ENCODE assay signal across 17 cellular contexts in the genomic region with DNA sequence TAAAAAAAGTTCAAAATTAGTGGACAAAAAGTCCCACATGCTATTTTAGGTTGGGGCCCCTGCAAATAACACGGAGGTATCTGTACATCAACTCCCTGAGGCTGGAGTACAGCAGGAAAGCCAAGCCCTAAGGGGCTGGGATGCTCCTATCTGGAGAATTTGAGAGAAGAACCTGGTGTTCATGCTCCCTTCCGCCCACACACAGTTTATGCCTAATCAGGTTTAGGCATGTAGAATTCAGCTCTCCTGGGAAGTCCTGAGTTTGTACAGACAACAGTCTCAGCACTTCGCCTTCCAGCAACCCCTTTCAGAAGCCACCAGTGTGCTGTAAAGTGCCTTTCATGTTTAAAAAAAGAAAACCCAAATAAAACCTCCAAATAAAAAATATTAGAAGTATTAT.
"Had no signal": no experiment of that assay in that cellular context is flagged by ENCODE, and none has a peak within 500 bp of the region (broad histone marks: within the 10 kb centered on the region; RNA-seq: fewer than 3 reads in every experiment).

No MANE protein-coding gene starts in this region.

- DNase-seq: activated CD4-positive, alpha-beta memory T cell treated with anti-CD3 and anti-CD28 coated beads for 36 hours; activated naive CD4-positive, alpha-beta T cell treated with anti-CD3 and anti-CD28 coated beads for 36 hours; body of pancreas; dorsolateral prefrontal cortex; gastrocnemius medialis; heart left ventricle; immature natural killer cell; left cardiac atrium; mesendoderm; naive thymus-derived CD4-positive, alpha-beta T cell; pancreas; right lobe of liver; stimulated activated CD4-positive, alpha-beta T cell treated with anti-CD3 and anti-CD28 coated beads, Interleukin-4, amount 100 ng/mL, for 4 hours; uterus had no signal

- ATAC-seq: body of pancreas; gastrocnemius medialis; naive thymus-derived CD4-positive, alpha-beta T cell; pancreas; right lobe of liver; stimulated activated memory B cell treated with anti-CD40 and anti-IgM and Interleukin-4, amounts not matched to agents 10 μg/mL and 1 μg/mL and 100 μg/mL, for 72 hours had no signal

- H3K4me3 ChIP-seq: body of pancreas, dorsolateral prefrontal cortex, gastrocnemius medialis, heart left ventricle, pancreas, right lobe of liver, uterus had no signal

- FAIRE-seq: colon, pancreas, TTC549 had no signal

- H3K36me3 ChIP-seq: gastrocnemius medialis, heart left ventricle, pancreas, right lobe of liver, uterus had no signal

- H3K27me3 ChIP-seq: body of pancreas, dorsolateral prefrontal cortex, gastrocnemius medialis, heart left ventricle, pancreas, right lobe of liver, uterus had no signal

- H3K9me3 ChIP-seq: body of pancreas, gastrocnemius medialis, heart left ventricle, pancreas, right lobe of liver, uterus had no signal

- H3K4me1 ChIP-seq: body of pancreas, gastrocnemius medialis, heart left ventricle, pancreas, right lobe of liver, uterus had no signal

- H3K27ac ChIP-seq: body of pancreas, gastrocnemius medialis, heart left ventricle, pancreas, right lobe of liver, uterus had no signal
